In genomic region chr13:19634129-19634740, GRCh38 we compare ENCODE assay signal across 8 cellular contexts. TPM values are rescaled to one million over a fixed set of nuclear protein-coding genes. Genes with fewer than 3 reads are reported as not detected.
DNase-seq lines count a peak whose midpoint lies in the region; ATAC-seq and TF ChIP-seq lines count a peak whose summit lies in the region.

No MANE protein-coding gene starts in this region.

- DNase-seq in Caki2 (ENCODE audit: low read depth) (peak; percentile 35), LNCaP clone FGC (ENCODE audit: low read depth) (no peak), ascending aorta (ENCODE audit: low spot score in 2 of 2) (no peak), sigmoid colon (peak; percentile 74), 8988T (no peak)
- DNase-seq in stimulated activated naive CD4-positive, alpha-beta T cell (lab: John Stamatoyannopoulos, UW) = no peak

- no peaks in the 10 kb centered on the region for H3K36me3 ChIP-seq in ascending aorta
- H3K36me3 ChIP-seq in iPS-15b (ENCODE audit: control insufficient read depth, insufficient read depth, low read length) = no peaks in the 10 kb centered on the region
- no peaks in the 10 kb centered on the region for H3K36me3 ChIP-seq in sigmoid colon

- H3K27me3 ChIP-seq in ascending aorta (no peaks in the 10 kb centered on the region), iPS-15b (ENCODE audit: control insufficient read depth, insufficient read depth, low read length) (no peaks in the 10 kb centered on the region), sigmoid colon (no peaks in the 10 kb centered on the region)

- H3K9me3 ChIP-seq in ascending aorta = no peaks in the 10 kb centered on the region
- H3K9me3 ChIP-seq in iPS-15b (ENCODE audit: control insufficient read depth, insufficient read depth, low read length) = no peaks in the 10 kb centered on the region
- H3K9me3 ChIP-seq in sigmoid colon = no peaks in the 10 kb centered on the region

- intact Hi-C loops in ascending aorta (cut with DNase I) (loop anchor here (5.0 kb wide), 2 partner anchors 933 to 1823 kb away; partner anchors contain the start of genes IFT88 and ZDHHC20), sigmoid colon (cut with DNase I) (loop anchor here (10.0 kb wide), 3 partner anchors 151 to 321 kb away; partner anchors contain the start of genes PSPC1, ZMYM2 and ZMYM5)

- in situ Hi-C loops in Caki2 (cut with HindIII; ENCODE audit: low pct_unique_long_range_greater_than_20kb, low sequenced_read_pairs) = no loop called here

- no peak for TF ChIP-seq CTCF in LNCaP clone FGC (IDR thresholded peaks at IDR 0.05; ENCODE audit: control insufficient read depth, extremely low read depth, insufficient read depth)
- TF ChIP-seq CTCF in ascending aorta (IDR thresholded peaks at IDR 0.05) = no peak
- no peak for TF ChIP-seq CTCF in sigmoid colon (IDR thresholded peaks at IDR 0.05)

- TF ChIP-seq POLR2A in sigmoid colon (IDR thresholded peaks at IDR 0.05) = no peak

- 0 to 1% methylated on average over 14 of the region's 14 CpGs for WGBS in sigmoid colon, 2 donors

- ATAC-seq in GM21526 (IDR thresholded peaks at IDR 0.05; ENCODE audit: low FRiP score, unreplicated experiment) = peak; percentile 11

- no peak for TF ChIP-seq EP300 in sigmoid colon (IDR thresholded peaks at IDR 0.05)

- H3K4me3 ChIP-seq in LNCaP clone FGC (ENCODE audit: low read depth, low read length) (peak overlapping the region; percentile 92), ascending aorta (peak overlapping the region; percentile 71 to 93), iPS-15b (ENCODE audit: low read depth, low read length) (peak overlapping the region; percentile 76), sigmoid colon (peak overlapping the region; percentile 73 to 95 (median 82))

- H3K9ac ChIP-seq in iPS-15b (ENCODE audit: low read depth, low read length) = peak overlapping the region; percentile 1

- H3K27ac ChIP-seq in ascending aorta = peak overlapping the region; percentile 92 to 93
- H3K27ac ChIP-seq in sigmoid colon = peak overlapping the region; percentile 90 to 95 (median 93)

- H3K4me1 ChIP-seq in ascending aorta = peaks cover 5 to 23% of the 10 kb centered on the region in 2 donors
- H3K4me1 ChIP-seq in iPS-15b (ENCODE audit: control insufficient read depth, insufficient read depth, low read length) = peaks cover 10% of the 10 kb centered on the region
- H3K4me1 ChIP-seq in sigmoid colon = peaks cover 0 to 40% (median 21%) of the 10 kb centered on the region in 4 donors

RNA-seq across cellular contexts. Expression of gene MPHOSPH8, which starts 0.8 kb away (rescaled TPM):
- total RNA-seq in Caki2 (2014; rRNA removed; shearing (Covaris generic); ENCODE audit: low replicate concordance) = 1.1 and 5.9 TPM in 2 replicates
- total RNA-seq in ascending aorta = 18.5 TPM
- 10 to 100 TPM; 37.4 to 47.6 (median 41.1) TPM for total RNA-seq in sigmoid colon
- polyA plus RNA-seq in sigmoid colon = 10 to 100 TPM; 17.4 to 27.4 (median 17.6) TPM

Comparison
In these comparisons a context has a peak if more than half of its experiments do, and no peak if none do; other contexts are left out.
1. DNase-seq: peak in Caki2 (single experiment) and sigmoid colon (single experiment); none in LNCaP clone FGC (single experiment), ascending aorta (0 of 2), 8988T (single experiment) and stimulated activated naive CD4-positive, alpha-beta T cell (0 of 6).
2. Peak in every context shown above with its lines, with median percentiles within 50 percentile points of each other: H3K4me3 ChIP-seq.